In the genomic region with DNA sequence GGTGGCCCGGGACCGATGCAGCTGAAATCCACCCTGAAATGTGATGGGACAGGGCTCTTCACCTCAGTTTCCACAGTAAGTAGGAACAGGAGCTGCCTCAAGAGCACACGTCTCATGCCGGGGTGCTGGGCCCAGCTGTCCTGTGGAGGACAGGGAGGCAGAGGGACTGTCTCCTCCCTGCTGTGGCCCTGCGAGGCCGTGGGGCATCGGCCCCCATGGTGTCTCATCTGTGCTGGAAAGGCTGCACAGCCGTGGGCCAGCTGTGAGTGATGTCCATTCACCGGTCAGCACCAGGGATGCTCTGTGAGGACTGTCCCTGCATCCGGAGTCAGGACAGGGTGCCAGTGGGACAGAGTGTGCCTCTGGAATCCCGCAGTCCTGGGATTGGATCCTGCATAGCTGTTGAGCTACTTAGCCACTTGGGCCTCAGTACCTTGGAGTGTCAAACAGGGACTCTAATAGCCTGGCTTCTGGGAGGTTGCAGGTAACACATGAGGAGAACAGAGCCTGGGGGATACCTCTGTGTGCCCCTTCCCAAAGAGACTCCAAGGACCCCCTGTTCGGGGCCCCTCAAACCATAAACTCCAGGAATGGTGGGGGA, we compare ENCODE assay signal across 1 cellular context.
TF ChIP-seq lines count a peak whose summit lies in the region.

No MANE protein-coding gene starts in this region.

TF ChIP-seq in H1, 55 proteins besides CTCF, POLR2A, EP300 and RAD21:
- TF ChIP-seq SUZ12 (IDR thresholded peaks at IDR 0.05; ENCODE audit: low read length) (no peak), CHD2 (IDR thresholded peaks at IDR 0.05; ENCODE audit: low read length) (no peak), JUND (IDR thresholded peaks at IDR 0.05; ENCODE audit: low read length) (no peak), RXRA (IDR thresholded peaks at IDR 0.05; ENCODE audit: insufficient read depth, low read depth, low read length) (no peak), GTF2F1 (IDR thresholded peaks at IDR 0.05; ENCODE audit: borderline replicate concordance, low read depth, low read length) (no peak), JUN (IDR thresholded peaks at IDR 0.05; ENCODE audit: low read depth, low read length) (no peak), SP4 (IDR thresholded peaks at IDR 0.05; ENCODE audit: low read length) (no peak), RFX5 (IDR thresholded peaks at IDR 0.05; ENCODE audit: borderline replicate concordance, low read depth, low read length) (no peak), SP1 (IDR thresholded peaks at IDR 0.05; ENCODE audit: low read depth, low read length) (no peak), YY1 (IDR thresholded peaks at IDR 0.05; ENCODE audit: low read depth, low read length) (no peak), CBX5 (IDR thresholded peaks at IDR 0.05; ENCODE audit: low read depth, low read length) (no peak), EZH2 (IDR thresholded peaks at IDR 0.05; ENCODE audit: low read depth, low read length, severe bottlenecking) (no peak)
- TF ChIP-seq, protein P1, sequence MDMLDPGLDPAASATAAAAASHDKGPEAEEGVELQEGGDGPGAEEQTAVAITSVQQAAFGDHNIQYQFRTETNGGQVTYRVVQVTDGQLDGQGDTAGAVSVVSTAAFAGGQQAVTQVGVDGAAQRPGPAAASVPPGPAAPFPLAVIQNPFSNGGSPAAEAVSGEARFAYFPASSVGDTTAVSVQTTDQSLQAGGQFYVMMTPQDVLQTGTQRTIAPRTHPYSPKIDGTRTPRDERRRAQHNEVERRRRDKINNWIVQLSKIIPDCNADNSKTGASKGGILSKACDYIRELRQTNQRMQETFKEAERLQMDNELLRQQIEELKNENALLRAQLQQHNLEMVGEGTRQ (IDR thresholded peaks at IDR 0.05; ENCODE audit: low read length): no peak
- TF ChIP-seq, protein P2, sequence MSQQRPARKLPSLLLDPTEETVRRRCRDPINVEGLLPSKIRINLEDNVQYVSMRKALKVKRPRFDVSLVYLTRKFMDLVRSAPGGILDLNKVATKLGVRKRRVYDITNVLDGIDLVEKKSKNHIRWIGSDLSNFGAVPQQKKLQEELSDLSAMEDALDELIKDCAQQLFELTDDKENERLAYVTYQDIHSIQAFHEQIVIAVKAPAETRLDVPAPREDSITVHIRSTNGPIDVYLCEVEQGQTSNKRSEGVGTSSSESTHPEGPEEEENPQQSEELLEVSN (IDR thresholded peaks at IDR 0.05): no peak
- TF ChIP-seq, protein P3, sequence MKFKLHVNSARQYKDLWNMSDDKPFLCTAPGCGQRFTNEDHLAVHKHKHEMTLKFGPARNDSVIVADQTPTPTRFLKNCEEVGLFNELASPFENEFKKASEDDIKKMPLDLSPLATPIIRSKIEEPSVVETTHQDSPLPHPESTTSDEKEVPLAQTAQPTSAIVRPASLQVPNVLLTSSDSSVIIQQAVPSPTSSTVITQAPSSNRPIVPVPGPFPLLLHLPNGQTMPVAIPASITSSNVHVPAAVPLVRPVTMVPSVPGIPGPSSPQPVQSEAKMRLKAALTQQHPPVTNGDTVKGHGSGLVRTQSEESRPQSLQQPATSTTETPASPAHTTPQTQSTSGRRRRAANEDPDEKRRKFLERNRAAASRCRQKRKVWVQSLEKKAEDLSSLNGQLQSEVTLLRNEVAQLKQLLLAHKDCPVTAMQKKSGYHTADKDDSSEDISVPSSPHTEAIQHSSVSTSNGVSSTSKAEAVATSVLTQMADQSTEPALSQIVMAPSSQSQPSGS (IDR thresholded peaks at IDR 0.05; ENCODE audit: low read length): no peak
- TF ChIP-seq, protein P4, sequence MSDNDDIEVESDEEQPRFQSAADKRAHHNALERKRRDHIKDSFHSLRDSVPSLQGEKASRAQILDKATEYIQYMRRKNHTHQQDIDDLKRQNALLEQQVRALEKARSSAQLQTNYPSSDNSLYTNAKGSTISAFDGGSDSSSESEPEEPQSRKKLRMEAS (IDR thresholded peaks at IDR 0.05): no peak
- TF ChIP-seq, protein P5, sequence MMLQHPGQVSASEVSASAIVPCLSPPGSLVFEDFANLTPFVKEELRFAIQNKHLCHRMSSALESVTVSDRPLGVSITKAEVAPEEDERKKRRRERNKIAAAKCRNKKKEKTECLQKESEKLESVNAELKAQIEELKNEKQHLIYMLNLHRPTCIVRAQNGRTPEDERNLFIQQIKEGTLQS (IDR thresholded peaks at IDR 0.05; ENCODE audit: insufficient read depth, low read depth, low read length): no peak
